ENCODE assay signal across 8 cellular contexts in the genomic region with DNA sequence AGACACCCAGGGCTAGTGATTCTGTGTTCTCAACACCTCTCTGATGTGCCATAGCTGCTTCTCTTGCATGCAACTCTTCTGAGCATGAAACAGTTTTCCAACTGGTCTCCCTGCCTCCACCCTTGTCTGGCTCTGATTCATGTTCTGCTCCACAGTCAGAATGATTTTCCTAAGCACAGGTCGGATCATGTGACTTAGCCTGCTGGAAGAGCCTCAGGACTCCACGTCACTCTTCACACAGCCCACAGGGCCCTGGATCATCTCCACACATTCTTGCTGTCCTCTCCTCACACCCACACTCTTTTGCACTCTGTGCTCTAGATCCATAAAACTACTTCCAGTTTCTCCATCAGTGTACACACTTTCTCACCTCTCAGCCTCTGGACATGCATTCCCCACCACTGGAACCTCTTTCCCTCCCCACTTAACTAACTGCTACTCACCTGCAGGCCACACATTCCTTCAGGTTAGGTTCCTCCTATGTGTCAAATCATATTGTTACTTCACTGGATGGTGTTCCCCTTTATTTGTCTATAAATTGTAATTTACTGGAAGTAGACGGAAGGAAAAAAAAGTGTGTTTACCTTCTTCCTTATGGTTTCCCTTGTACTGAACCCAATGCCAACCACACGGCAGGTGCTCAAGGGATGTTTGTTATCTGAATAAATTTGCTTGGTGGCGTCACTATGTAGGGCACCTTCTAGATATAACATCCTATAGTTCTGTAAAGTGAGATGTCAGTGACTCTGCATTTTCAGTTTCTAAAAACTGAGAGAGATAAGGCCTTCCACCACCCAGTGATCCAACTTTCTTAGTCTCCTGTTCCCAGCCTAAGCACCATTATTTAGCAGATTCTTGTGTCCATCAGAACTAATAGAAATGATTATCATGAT.
A peak's percentile ranks its signal among the peaks of the same experiment; 100 is the strongest.
DNase-seq lines count a peak whose midpoint lies in the region; ATAC-seq and TF ChIP-seq lines count a peak whose summit lies in the region.

No MANE protein-coding gene starts in this region.

- ATAC-seq in GM21381 (IDR thresholded peaks at IDR 0.05; ENCODE audit: unreplicated experiment): no peak
- no peak for ATAC-seq in HG03565 (IDR thresholded peaks at IDR 0.05; ENCODE audit: unreplicated experiment)

- no peak for TF ChIP-seq CTCF in fibroblast of pulmonary artery (IDR thresholded peaks at IDR 0.05; ENCODE audit: low read length, missing control alignments)
- no peak for TF ChIP-seq CTCF in sigmoid colon (IDR thresholded peaks at IDR 0.05)
- no peak for TF ChIP-seq CTCF in GM13976 (IDR thresholded peaks at IDR 0.05; ENCODE audit: borderline replicate concordance, control extremely low read depth, extremely low read depth, insufficient read depth, missing control alignments)

- H3K9me3 ChIP-seq in sigmoid colon: no peaks in the 10 kb centered on the region

- no peak for TF ChIP-seq POLR2A in sigmoid colon (IDR thresholded peaks at IDR 0.05)

- H3K27ac ChIP-seq in sigmoid colon: peak overlapping the region in 3 of 4 donors; percentile 41 to 56 (median 43)

- H3K36me3 ChIP-seq in sigmoid colon: peaks cover 0 to 13% (median 0%) of the 10 kb centered on the region in 4 donors

- no peak overlapping the region for H3K4me3 ChIP-seq in fibroblast of pulmonary artery (replicated peaks; ENCODE audit: low read depth, low read length)
- no peak overlapping the region for H3K4me3 ChIP-seq in sigmoid colon

- intact Hi-C loops in sigmoid colon (cut with DNase I): loop anchor here (5.0 to 10.0 kb wide), 2 partner anchors 46 to 71 kb away; no protein-coding TSS in a partner anchor

- TF ChIP-seq EP300 in sigmoid colon (IDR thresholded peaks at IDR 0.05): peak in 2 of 4 donors; percentile 61 to 72

- peaks cover 0 to 28% (median 21%) of the 10 kb centered on the region in 4 donors for H3K4me1 ChIP-seq in sigmoid colon

- WGBS in sigmoid colon, 2 donors: 17 to 60% methylated on average over 5 of the region's 5 CpGs

- DNase-seq in GM03348 (ENCODE audit: low spot score) (peak; percentile 89), SK-MEL-5 (ENCODE audit: low read depth, low spot score) (peak; percentile 32), fibroblast of pulmonary artery (ENCODE audit: low read depth) (peak; percentile 96), sigmoid colon (peak; percentile 91), GM13976 (ENCODE audit: low spot score) (no peak)
- no peak for DNase-seq in stimulated activated naive CD4-positive, alpha-beta T cell treated with Interleukin-2 at 50 U/mL for 16 hours (lab: John Stamatoyannopoulos, UW)

- in situ Hi-C loops in SK-MEL-5 (cut with HindIII; ENCODE audit: low pct_unique_long_range_greater_than_20kb, low sequenced_read_pairs) (no loop called here), GM13976 (cut with MboI; ENCODE audit: low sequenced_read_pairs, unreplicated experiment) (no loop called here)

- H3K27me3 ChIP-seq in sigmoid colon: no peaks in the 10 kb centered on the region

Comparison
In these comparisons a context has a peak if more than half of its experiments do, and no peak if none do; other contexts are left out.
1. DNase-seq: peak in GM03348 (single experiment), SK-MEL-5 (single experiment), fibroblast of pulmonary artery (single experiment) and sigmoid colon (single experiment); none in GM13976 (single experiment) and stimulated activated naive CD4-positive, alpha-beta T cell treated with Interleukin-2 at 50 U/mL for 16 hours (single experiment).